ENCODE assay signal across 9 cellular contexts in the genomic region with DNA sequence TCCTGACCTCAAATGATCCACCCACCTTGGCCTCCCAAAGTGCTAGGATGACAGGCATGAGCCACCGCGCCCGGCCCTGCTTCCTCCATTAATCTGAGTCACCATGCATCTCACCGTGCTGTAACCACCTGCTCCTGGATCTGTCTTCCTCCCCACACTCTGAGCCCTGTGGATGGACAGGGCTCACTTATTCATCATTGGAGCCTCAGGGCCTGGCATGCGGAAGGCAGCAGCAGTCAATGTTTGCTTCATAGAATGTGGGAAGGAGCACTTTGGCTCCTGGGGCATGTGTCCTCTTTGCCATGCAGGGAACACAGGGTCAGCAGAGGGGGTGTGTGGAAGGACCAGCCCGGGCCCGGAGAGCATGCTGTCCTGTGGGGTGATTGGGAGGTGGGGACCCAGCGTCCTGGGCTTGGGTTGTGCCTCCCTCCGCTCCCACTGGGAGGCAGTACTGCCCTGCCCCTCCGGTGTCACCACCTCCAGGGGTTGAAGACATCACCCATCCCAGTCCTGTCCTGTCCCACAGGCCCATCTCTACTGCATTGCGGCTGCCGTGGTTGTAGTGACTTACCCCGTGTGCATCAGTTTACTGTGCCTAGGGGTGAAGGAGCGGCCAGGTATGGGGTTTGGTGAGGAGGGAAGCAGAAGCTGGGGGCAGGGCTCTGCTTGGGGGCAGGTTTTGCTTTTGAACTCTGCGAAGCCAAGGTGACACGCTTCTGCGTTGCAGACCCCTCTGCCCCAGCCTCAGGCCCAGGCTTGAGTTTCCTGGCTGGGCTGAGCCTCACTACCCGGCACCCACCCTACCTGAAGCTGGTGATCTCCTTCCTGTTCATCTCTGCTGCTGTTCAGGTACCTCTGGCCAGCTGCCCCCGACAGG. TPM values are rescaled to one million over a fixed set of nuclear protein-coding genes. Genes with fewer than 3 reads are reported as not detected.
A peak's percentile ranks its signal among the peaks of the same experiment; 100 is the strongest.
DNase-seq lines count a peak whose midpoint lies in the region; ATAC-seq and TF ChIP-seq lines count a peak whose summit lies in the region.
"Had no signal": no experiment of that assay in that cellular context is flagged by ENCODE, and none has a peak within 500 bp of the region (broad histone marks: within the 10 kb centered on the region; RNA-seq: fewer than 3 reads in every experiment).

No MANE protein-coding gene starts in this region.

- no peaks in the 10 kb centered on the region for H3K9me3 Mint-ChIP-seq in activated CD4-positive, alpha-beta T cell treated with anti-CD3 and anti-CD28 coated beads for 36 hours (ENCODE audit: low read depth)
- no peaks in the 10 kb centered on the region for H3K9me3 Mint-ChIP-seq in endothelial cell (ENCODE audit: unreplicated experiment)
- H3K9me3 Mint-ChIP-seq: CD4-positive, CD25-positive, alpha-beta regulatory T cell had no signal

- no peaks in the 10 kb centered on the region for H3K27me3 ChIP-seq in OCI-LY3 (ENCODE audit: low read depth, low read length)

- no peak overlapping the region for H3K4me2 ChIP-seq in OCI-LY3 (ENCODE audit: low read length)

- intact Hi-C loops in activated CD4-positive, alpha-beta T cell treated with anti-CD3 and anti-CD28 coated beads for 36 hours (cut with DNase I, micrococcal nuclease), result loop anchor here in 1 of 2 experiments (1.0 kb wide), 2 partner anchors 63 to 143 kb away; partner anchors contain the start of gene TP53I3

- H3K4me1 Mint-ChIP-seq in activated CD4-positive, alpha-beta T cell treated with anti-CD3 and anti-CD28 coated beads for 36 hours, result no peaks in the 10 kb centered on the region
- peaks cover 6% of the 10 kb centered on the region for H3K4me1 Mint-ChIP-seq in endothelial cell (ENCODE audit: unreplicated experiment)

- H2AFZ ChIP-seq in OCI-LY3 (ENCODE audit: low read depth, low read length), result no peak overlapping the region

- no peaks in the 10 kb centered on the region for H3K4me1 ChIP-seq in OCI-LY3 (ENCODE audit: low read length)

- no peak overlapping the region for H3K27ac Mint-ChIP-seq in activated CD4-positive, alpha-beta T cell treated with anti-CD3 and anti-CD28 coated beads for 36 hours
- H3K27ac Mint-ChIP-seq in endothelial cell (ENCODE audit: unreplicated experiment), result no peak overlapping the region
- H3K27ac Mint-ChIP-seq: CD4-positive, CD25-positive, alpha-beta regulatory T cell had no signal

- H3K36me3 ChIP-seq in OCI-LY3 (replicated peaks; ENCODE audit: low read depth, low read length), result peaks cover 1% of the 10 kb centered on the region

- no peak overlapping the region for H3K27ac ChIP-seq in OCI-LY3 (ENCODE audit: low read length)

- no peaks in the 10 kb centered on the region for H3K9me3 ChIP-seq in OCI-LY3 (ENCODE audit: insufficient read depth, low read length)

- no peaks in the 10 kb centered on the region for H3K79me2 ChIP-seq in OCI-LY3 (ENCODE audit: low read length)

- CTCF ChIA-PET in activated CD4-positive, alpha-beta T cell treated with anti-CD3 and anti-CD28 coated beads for 36 hours (lab: Charles Lee), result interaction anchor here (0.7 to 0.9 kb wide), 3 partner anchors 137 to 983 kb away, joined by 3 read pairs; no protein-coding TSS in a partner anchor

- H3K36me3 Mint-ChIP-seq in activated CD4-positive, alpha-beta T cell treated with anti-CD3 and anti-CD28 coated beads for 36 hours (ENCODE audit: low read depth), result peaks cover 7% of the 10 kb centered on the region
- peaks cover 15% of the 10 kb centered on the region for H3K36me3 Mint-ChIP-seq in endothelial cell (ENCODE audit: low read depth, unreplicated experiment)

- no peak overlapping the region for H3K9ac ChIP-seq in OCI-LY3 (ENCODE audit: low read length)

- peak; percentile 53 for DNase-seq in activated CD4-positive, alpha-beta T cell treated with anti-CD3 and anti-CD28 coated beads for 36 hours
- DNase-seq in activated CD4-positive, alpha-beta T cell treated with anti-CD3 and anti-CD28 coated beads for 4 hours, result no peak
- DNase-seq in endothelial cell (ENCODE audit: low spot score), result peak; percentile 58
- peak; percentile 27 for DNase-seq in stimulated activated CD4-positive, alpha-beta T cell treated with anti-CD3 and anti-CD28 coated beads, Interleukin-1b, Interleukin-23, amount 100 ng/mL, for 48 hours
- DNase-seq in NCI-H2171 (lab: John Stamatoyannopoulos, UW), result no peak
- DNase-seq in NCI-H446 (lab: John Stamatoyannopoulos, UW), result no peak

- peak; percentile 81 for ATAC-seq in activated CD4-positive, alpha-beta T cell treated with anti-CD3 and anti-CD28 coated beads for 36 hours
- ATAC-seq in GM18870 (IDR thresholded peaks at IDR 0.05; ENCODE audit: unreplicated experiment), result no peak

- POLR2A ChIA-PET in activated CD4-positive, alpha-beta T cell treated with anti-CD3 and anti-CD28 coated beads for 36 hours (lab: Charles Lee), result no interaction called here

- TF ChIP-seq CTCF in OCI-LY3 (IDR thresholded peaks at IDR 0.05; ENCODE audit: low read depth, low read length) (peak; percentile 40), endothelial cell (IDR thresholded peaks at IDR 0.05; ENCODE audit: unreplicated experiment) (no peak)

- H3K4me3 ChIP-seq in OCI-LY3 (ENCODE audit: low read length), result no peak overlapping the region

- H3K4me3 Mint-ChIP-seq in activated CD4-positive, alpha-beta T cell treated with anti-CD3 and anti-CD28 coated beads for 36 hours, result no peak overlapping the region
- H3K4me3 Mint-ChIP-seq in endothelial cell (ENCODE audit: unreplicated experiment), result no peak overlapping the region
- H3K4me3 Mint-ChIP-seq: CD4-positive, CD25-positive, alpha-beta regulatory T cell had no signal

- H4K20me1 ChIP-seq in OCI-LY3 (ENCODE audit: insufficient read depth, low read length), result no peaks in the 10 kb centered on the region

- H3K27me3 Mint-ChIP-seq in activated CD4-positive, alpha-beta T cell treated with anti-CD3 and anti-CD28 coated beads for 36 hours, result no peaks in the 10 kb centered on the region
- H3K27me3 Mint-ChIP-seq in endothelial cell (ENCODE audit: unreplicated experiment), result peaks cover 12% of the 10 kb centered on the region
- H3K27me3 Mint-ChIP-seq: CD4-positive, CD25-positive, alpha-beta regulatory T cell had no signal

RNA-seq across cellular contexts. Expression of gene MFSD2B, which starts 11.5 kb away (rescaled TPM):
- total RNA-seq in activated CD4-positive, alpha-beta T cell treated with anti-CD3 and anti-CD28 coated beads for 36 hours, result not detected
- total RNA-seq in endothelial cell (ENCODE audit: unreplicated experiment), result not detected

RNA-seq across cellular contexts. Expression of gene WDCP, which starts 25.8 kb away (rescaled TPM):
- 10 to 100 TPM; 13.2 to 21.5 TPM for total RNA-seq in activated CD4-positive, alpha-beta T cell treated with anti-CD3 and anti-CD28 coated beads for 36 hours
- 13.4 TPM for total RNA-seq in endothelial cell (ENCODE audit: unreplicated experiment)

RNA-seq across cellular contexts. Expression of gene FKBP1B, which starts 28.2 kb away (rescaled TPM):
- 1 to 10 TPM; 1.4 to 1.7 TPM for total RNA-seq in activated CD4-positive, alpha-beta T cell treated with anti-CD3 and anti-CD28 coated beads for 36 hours
- 31.1 TPM for total RNA-seq in endothelial cell (ENCODE audit: unreplicated experiment)

RNA-seq across cellular contexts. Expression of gene SF3B6, which starts 54.8 kb away (rescaled TPM):
- 100 to 1,000 TPM; 128 to 143 TPM for total RNA-seq in activated CD4-positive, alpha-beta T cell treated with anti-CD3 and anti-CD28 coated beads for 36 hours
- 67.5 TPM for total RNA-seq in endothelial cell (ENCODE audit: unreplicated experiment)

Comparison
In these comparisons a context has a peak if more than half of its experiments do, and no peak if none do; other contexts are left out.
1. DNase-seq: peak in activated CD4-positive, alpha-beta T cell treated with anti-CD3 and anti-CD28 coated beads for 36 hours (single experiment), endothelial cell (single experiment) and stimulated activated CD4-positive, alpha-beta T cell treated with anti-CD3 and anti-CD28 coated beads, Interleukin-1b, Interleukin-23, amount 100 ng/mL, for 48 hours (single experiment); none in activated CD4-positive, alpha-beta T cell treated with anti-CD3 and anti-CD28 coated beads for 4 hours (0 of 2), NCI-H2171 (single experiment) and NCI-H446 (0 of 2).
2. RNA of gene FKBP1B, which starts 28.2 kb away (total RNA-seq): 31.1 TPM in endothelial cell (single experiment); 1.4 to 1.7 TPM in activated CD4-positive, alpha-beta T cell treated with anti-CD3 and anti-CD28 coated beads for 36 hours; every median in the first group is over 10 times any median in the second.